Comparison of ENCODE assay signal across 12 cellular contexts in genomic region chr11:69588270-69588669, GRCh38. TPM values are rescaled to one million over a fixed set of nuclear protein-coding genes. Genes with fewer than 3 reads are reported as not detected.
DNase-seq lines count a peak whose midpoint lies in the region; ATAC-seq, FAIRE-seq and TF ChIP-seq lines count a peak whose summit lies in the region.
"Had no signal": no experiment of that assay in that cellular context is flagged by ENCODE, and none has a peak within 500 bp of the region (broad histone marks: within the 10 kb centered on the region; RNA-seq: fewer than 3 reads in every experiment).

No MANE protein-coding gene starts in this region.

- peak overlapping the region; percentile 83 for H3K27ac ChIP-seq in mammary epithelial cell (ENCODE audit: insufficient read depth, low read depth, low read length)
- H3K27ac ChIP-seq in mesodermal cell (ENCODE audit: low read depth, low read length, severe bottlenecking): peak overlapping the region; percentile 86

- peak overlapping the region; percentile 56 for H2AFZ ChIP-seq in mammary epithelial cell (ENCODE audit: low read depth, low read length)

- no peak overlapping the region for H3K4me3 ChIP-seq in AG10803 (ENCODE audit: low read length)
- H3K4me3 ChIP-seq in mammary epithelial cell (replicated peaks in 1 of 3; ENCODE audit: insufficient read depth in 1 of 3, low read depth in 2 of 3, low read length in 3 of 3): no peak overlapping the region
- no peak overlapping the region for H3K4me3 ChIP-seq in mesodermal cell (ENCODE audit: extremely low read depth, insufficient read depth, low read length, poor library complexity, severe bottlenecking)

- intact Hi-C loops in mammary epithelial cell (cut with micrococcal nuclease): loop anchor here (1.0 to 5.0 kb wide), 4 partner anchors 51 to 414 kb away; no protein-coding TSS in a partner anchor

- ATAC-seq in HG02623 (IDR thresholded peaks at IDR 0.05; ENCODE audit: unreplicated experiment): no peak

- H3K36me3 ChIP-seq in mammary epithelial cell (ENCODE audit: insufficient read depth, low read length) (no peaks in the 10 kb centered on the region), mesodermal cell (ENCODE audit: control insufficient read depth, insufficient read depth, low read length) (no peaks in the 10 kb centered on the region)

- peaks cover 18% of the 10 kb centered on the region for H3K4me1 ChIP-seq in mammary epithelial cell (ENCODE audit: insufficient read depth, low read length)
- H3K4me1 ChIP-seq in mesodermal cell (ENCODE audit: control insufficient read depth, insufficient read depth, low read length, poor library complexity, severe bottlenecking): peaks cover 9% of the 10 kb centered on the region

- no peaks in the 10 kb centered on the region for H3K27me3 ChIP-seq in mammary epithelial cell (ENCODE audit: insufficient read depth, low read length)

- dilution Hi-C loops in mammary epithelial cell (cut with HindIII; ENCODE audit: low sequenced_read_pairs): no loop called here

- FAIRE-seq in HTR-8/SVneo (lab: Jason Lieb, UNC): peak; percentile 44
- FAIRE-seq: TTC549 had no signal

- CTCF ChIA-PET in mammary epithelial cell (lab: Charles Lee; ENCODE audit: low non-redundant PET): interaction anchor here (0.6 to 0.7 kb wide), 2 partner anchors 51 to 151 kb away, joined by 4 to 10 read pairs; no protein-coding TSS in a partner anchor

- peaks cover 2% of the 10 kb centered on the region for H3K9me3 ChIP-seq in mammary epithelial cell (replicated peaks; ENCODE audit: insufficient read depth, low read length)
- H3K9me3 ChIP-seq in mesodermal cell (ENCODE audit: control insufficient read depth, low read length): peaks cover 9% of the 10 kb centered on the region

- DNase-seq in AG10803 (ENCODE audit: low read depth): peak; percentile 88
- DNase-seq in HTR-8/SVneo (ENCODE audit: insufficient read length, low spot score): peak; percentile 62
- peak; percentile 83 for DNase-seq in mammary epithelial cell
- no peak for DNase-seq in GM20000 (ENCODE audit: low spot score)
- no peak for DNase-seq in hypothalamus (lab: John Stamatoyannopoulos, UW)
- DNase-seq in C1 segment of cervical spinal cord (lab: John Stamatoyannopoulos, UW): no peak
- DNase-seq: DMS153, left cardiac atrium, NCI-H1417 treated with DMSO at 0.1 percent for 48 hours had no signal

- H3K79me2 ChIP-seq in mammary epithelial cell (ENCODE audit: insufficient read depth, low read length): no peaks in the 10 kb centered on the region

- 19% methylated on average over 5 of the region's 5 CpGs for WGBS in mammary epithelial cell (ENCODE audit: low coverage, missing lambda C conversion rate)
- 90 to 96% methylated on average over 3 of the region's 5 CpGs for WGBS in mesodermal cell (ENCODE audit: insufficient coverage in 2 of 2), 2 experiments

- peak; percentile 58 for TF ChIP-seq CTCF in AG10803 (conservative IDR thresholded peaks at IDR 0.05; ENCODE audit: low read length)
- TF ChIP-seq CTCF in mammary epithelial cell (conservative IDR thresholded peaks at IDR 0.05 in 1 of 2, IDR thresholded peaks at IDR 0.05 in 1 of 2; ENCODE audit: extremely low read depth in 1 of 2, insufficient read depth in 1 of 2, low read depth in 1 of 2, low read length in 2 of 2): peak; percentile 51 to 70
- TF ChIP-seq CTCF in GM20000 (IDR thresholded peaks at IDR 0.05; ENCODE audit: extremely low read depth, missing control alignments): no peak

- peak overlapping the region; percentile 45 for H3K4me2 ChIP-seq in mammary epithelial cell (ENCODE audit: insufficient read depth, low read depth, low read length)

- H3K9ac ChIP-seq in mammary epithelial cell (ENCODE audit: insufficient read depth, low read length): peak overlapping the region; percentile 24

- BruUV-seq in mammary epithelial cell (replicated peaks; lab: Mats Ljungman, UMichigan): no TSS peak

- H4K20me1 ChIP-seq in mammary epithelial cell (ENCODE audit: insufficient read depth, low read length): no peaks in the 10 kb centered on the region

- in situ Hi-C loops in mammary epithelial cell (cut with MboI; ENCODE audit: low sequenced_read_pairs in 2 of 2): no loop called here

RNA-seq across cellular contexts. Expression of gene CCND1, which starts 52.7 kb away (rescaled TPM):
- 100 to 1,000 TPM; 358 to 706 TPM for total RNA-seq in mammary epithelial cell
- 244 TPM for polyA plus RNA-seq in mammary epithelial cell
- polyA minus RNA-seq in mammary epithelial cell: 376 TPM
- 278 TPM for polyA plus RNA-seq in mesodermal cell (2013, experiment 1 of 2)
- polyA plus RNA-seq in mesodermal cell (2013, experiment 2 of 2): 285 TPM

Comparison
In these comparisons a context has a peak if more than half of its experiments do, and no peak if none do; other contexts are left out.
1. DNase-seq: peak in AG10803 (single experiment), HTR-8/SVneo (single experiment) and mammary epithelial cell (single experiment); none in GM20000 (single experiment), hypothalamus (0 of 51) and C1 segment of cervical spinal cord (0 of 14).